ENCODE assay signal across 16 cellular contexts in the genomic region with DNA sequence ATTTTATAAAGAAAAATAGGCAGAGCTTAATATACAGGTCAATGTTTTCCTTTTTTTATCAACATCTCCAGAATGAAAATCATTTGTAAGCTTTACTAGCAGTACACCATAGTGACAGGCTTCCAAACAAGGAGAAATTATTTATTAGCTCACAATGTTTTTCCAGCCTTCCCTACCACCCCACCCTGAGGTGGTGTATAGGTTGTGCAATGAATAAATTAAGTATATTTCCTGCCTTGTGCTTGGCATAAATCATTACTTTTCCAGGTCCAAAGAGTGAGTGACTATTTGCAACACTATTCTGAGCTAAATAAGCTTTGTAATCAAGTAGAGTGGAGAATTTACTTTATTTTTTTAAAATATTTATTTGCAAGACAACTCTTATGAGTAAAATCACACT.
DNase-seq lines count a peak whose midpoint lies in the region; FAIRE-seq and TF ChIP-seq lines count a peak whose summit lies in the region.
"Had no signal": no experiment of that assay in that cellular context is flagged by ENCODE, and none has a peak within 500 bp of the region (broad histone marks: within the 10 kb centered on the region; RNA-seq: fewer than 3 reads in every experiment).

No MANE protein-coding gene starts in this region.

- in situ Hi-C loops in Caki2 (cut with HindIII; ENCODE audit: low pct_unique_long_range_greater_than_20kb, low sequenced_read_pairs): no loop called here

- DNase-seq in Caki2 (ENCODE audit: low read depth): peak; percentile 29
- peak; percentile 25 for DNase-seq in HT-29 (ENCODE audit: low spot score)
- DNase-seq in kidney: no peak
- peak; percentile 90 for DNase-seq in renal cortical epithelial cell (ENCODE audit: low read depth)
- DNase-seq in coronary artery (ENCODE audit: low spot score): no peak
- DNase-seq in stimulated activated CD8-positive, alpha-beta memory T cell treated with anti-CD3 and anti-CD28 coated beads, Interleukin-4, amount 100 ng/mL, for 48 hours: no peak
- DNase-seq: C1 segment of cervical spinal cord; CD4-positive, alpha-beta memory T cell; COR-L47; DMS79; EL; GDM1; H9 had no signal

- H3K4me1 ChIP-seq in kidney (ENCODE audit: control insufficient read depth in 1 of 2, insufficient read depth in 1 of 2, low read depth in 1 of 2, low read length in 2 of 2): no peaks in the 10 kb centered on the region

- no peaks in the 10 kb centered on the region for H3K9me3 ChIP-seq in kidney (ENCODE audit: control insufficient read depth in 1 of 2, low read length in 2 of 2)

- TF ChIP-seq CTCF in kidney (IDR thresholded peaks at IDR 0.05; ENCODE audit: borderline replicate concordance, extremely low read depth, insufficient read depth): no peak
- no peak for TF ChIP-seq CTCF in coronary artery (IDR thresholded peaks at IDR 0.05)

- peak; percentile 6 for FAIRE-seq in kidney (lab: Jason Lieb, UNC)
- FAIRE-seq: GM12891, GM18507 had no signal

- no peaks in the 10 kb centered on the region for H3K36me3 ChIP-seq in kidney (ENCODE audit: control insufficient read depth in 1 of 2, insufficient read depth in 2 of 2, low read length in 2 of 2)

- H3K9ac ChIP-seq in kidney (ENCODE audit: low read length in 2 of 2): no peak overlapping the region

- H3K27ac ChIP-seq in kidney (ENCODE audit: low read depth in 2 of 2, low read length in 2 of 2) (no peak overlapping the region), coronary artery (no peak overlapping the region)

- H3K4me3 ChIP-seq in kidney (ENCODE audit: low read length in 2 of 2) (no peak overlapping the region), coronary artery (no peak overlapping the region)
- H3K4me3 ChIP-seq: GM23338 had no signal

- intact Hi-C loops in kidney (cut with DNase I): no loop called here

Comparison
In these comparisons a context has a peak if more than half of its experiments do, and no peak if none do; other contexts are left out.
1. DNase-seq: peak in Caki2 (single experiment), HT-29 (single experiment) and renal cortical epithelial cell (single experiment); none in kidney (single experiment), coronary artery (single experiment) and stimulated activated CD8-positive, alpha-beta memory T cell treated with anti-CD3 and anti-CD28 coated beads, Interleukin-4, amount 100 ng/mL, for 48 hours (single experiment).